In genomic region chr13:36420437-36420891, GRCh38 we compare ENCODE assay signal across 8 cellular contexts. TPM values are rescaled to one million over a fixed set of nuclear protein-coding genes. Genes with fewer than 3 reads are reported as not detected.
A peak's percentile ranks its signal among the peaks of the same experiment; 100 is the strongest.
DNase-seq lines count a peak whose midpoint lies in the region; ATAC-seq and TF ChIP-seq lines count a peak whose summit lies in the region.

No MANE protein-coding gene starts in this region.

- H3K4me1 ChIP-seq in BLaER1 treated with 17β-estradiol and CSF1 and Interleukin-3, amounts not matched to agents 10 nM and 100 nM = peaks cover 26 to 75% (median 65%) of the 10 kb centered on the region in 10 experiments
- H3K4me1 ChIP-seq in left lung = peaks cover 0 to 30% of the 10 kb centered on the region in 2 donors

- ATAC-seq in GM19023 (IDR thresholded peaks at IDR 0.05; ENCODE audit: unreplicated experiment) = peak; percentile 75
- peak; percentile 77 for ATAC-seq in HG03175 (IDR thresholded peaks at IDR 0.05; ENCODE audit: unreplicated experiment)
- peak; percentile 30 to 64 for ATAC-seq in activated CD4-positive, CD25-positive, alpha-beta regulatory T cell treated with anti-CD3 and anti-CD28 coated beads, Interleukin-2, amount 50 U/mL, for 24 hours
- peak; percentile 97 for ATAC-seq in left lung

- DNase-seq in NCI-H446 treated with DMSO at 0.1 percent for 48 hours (lab: John Stamatoyannopoulos, UW) = peak; percentile 36
- peak; percentile 64 for DNase-seq in cerebellar cortex (ENCODE audit: low spot score)
- peak in 1 of 2 donors; percentile 56 for DNase-seq in left lung
- DNase-seq in stimulated activated CD4-positive, alpha-beta T cell treated with anti-CD3 and anti-CD28 coated beads, TNF-alpha, amount 100 ng/mL, for 24 hours (ENCODE audit: low read depth in 3 of 3) = peak; percentile 44 to 60 (median 53)

- H3K27me3 ChIP-seq in BLaER1 treated with 17β-estradiol and CSF1 and Interleukin-3, amounts not matched to agents 10 nM and 100 nM = no peaks in the 10 kb centered on the region
- no peaks in the 10 kb centered on the region for H3K27me3 ChIP-seq in left lung

- H3K4me2 ChIP-seq in BLaER1 treated with 17β-estradiol and CSF1 and Interleukin-3, amounts not matched to agents 10 nM and 100 nM = peak overlapping the region in 10 of 11 experiments; percentile 26 to 89 (median 66); a peak in 20 of 22 replicates

- peak; percentile 75 to 83 for TF ChIP-seq CTCF in left lung (IDR thresholded peaks at IDR 0.05)

- H3K9ac ChIP-seq in BLaER1 treated with 17β-estradiol and CSF1 and Interleukin-3, amounts not matched to agents 10 nM and 100 nM = peak overlapping the region in 9 of 11 experiments; percentile 1 to 84 (median 53); a peak in 16 of 22 replicates

- H3K9me3 ChIP-seq in BLaER1 treated with 17β-estradiol and CSF1 and Interleukin-3, amounts not matched to agents 10 nM and 100 nM (replicated peaks in 1 of 11) = peaks cover 12 to 23% (median 16%) of the 10 kb centered on the region in 11 experiments
- peaks cover 0 to 6% of the 10 kb centered on the region in 2 donors for H3K9me3 ChIP-seq in left lung

- intact Hi-C loops in left lung (cut with DNase I) = no loop called here

- no peak overlapping the region for H3K4me3 ChIP-seq in BLaER1 treated with 17β-estradiol and CSF1 and Interleukin-3, amounts not matched to agents 10 nM and 100 nM
- no peak overlapping the region for H3K4me3 ChIP-seq in left lung

- H3K27ac ChIP-seq in BLaER1 treated with 17β-estradiol and CSF1 and Interleukin-3, amounts not matched to agents 10 nM and 100 nM = peak overlapping the region in 10 of 11 experiments; percentile 94 to 100 (median 98); a peak in 21 of 22 replicates
- H3K27ac ChIP-seq in left lung = no peak overlapping the region

- 0 out of 22 replicates have a peak, but pooled peaks cover 0 to 3% (median 0%) of the 10 kb centered on the region in 11 experiments for H3K36me3 ChIP-seq in BLaER1 treated with 17β-estradiol and CSF1 and Interleukin-3, amounts not matched to agents 10 nM and 100 nM
- H3K36me3 ChIP-seq in left lung = no peaks in the 10 kb centered on the region

- no peaks in the 10 kb centered on the region for H4K20me1 ChIP-seq in BLaER1 treated with 17β-estradiol and CSF1 and Interleukin-3, amounts not matched to agents 10 nM and 100 nM

RNA-seq across cellular contexts. Expression of gene CCNA1, which starts 11.8 kb away (rescaled TPM):
- 1 to 10 TPM in 1 of 2 donors, under 1 TPM in 1; 0.15 to 1.5 TPM for total RNA-seq in left lung

Comparison
In these comparisons a context has a peak if more than half of its experiments do, and no peak if none do; other contexts are left out.
1. H3K27ac ChIP-seq: peak in BLaER1 treated with 17β-estradiol and CSF1 and Interleukin-3, amounts not matched to agents 10 nM and 100 nM (10 of 11); none in left lung (0 of 2).
2. ATAC-seq: peak in every context shown above with its lines; median percentile 97 in left lung; 77 in HG03175; 75 in GM19023; 47 in activated CD4-positive, CD25-positive, alpha-beta regulatory T cell treated with anti-CD3 and anti-CD28 coated beads, Interleukin-2, amount 50 U/mL, for 24 hours.